Comparison of ENCODE assay signal across 7 cellular contexts in the genomic region with DNA sequence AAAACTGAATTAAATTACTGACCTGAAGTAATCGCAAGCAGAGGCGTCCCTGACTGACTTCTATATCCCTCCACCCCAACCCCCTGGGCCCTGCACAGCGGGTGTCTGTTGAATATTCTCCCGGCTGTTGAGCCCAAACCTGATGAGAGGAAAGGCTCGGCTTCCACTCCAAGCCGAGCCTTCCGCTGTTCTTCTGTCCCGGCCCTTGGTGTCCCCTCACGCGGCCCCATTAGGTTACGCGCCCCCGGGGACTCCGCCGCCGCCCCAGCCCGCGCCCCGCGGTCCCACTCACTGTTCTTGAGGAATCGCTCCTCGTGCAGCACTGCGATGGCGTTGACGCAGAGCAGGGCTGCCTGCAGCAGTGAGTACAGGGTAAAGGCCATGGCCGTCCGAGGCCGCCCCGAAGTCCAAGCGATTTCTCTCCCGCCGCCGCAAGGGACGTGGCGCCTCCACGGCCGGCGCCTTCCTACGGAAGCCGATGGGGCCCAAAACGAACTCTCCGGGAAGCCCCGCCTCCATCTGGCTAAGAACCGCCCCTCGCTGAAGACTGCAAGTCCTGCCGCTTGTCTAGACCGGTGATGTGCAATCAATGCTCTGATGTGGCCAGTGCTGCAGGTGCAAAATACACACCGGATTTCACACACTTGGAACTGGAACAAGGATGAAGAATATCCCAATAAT. TPM values are rescaled to one million over a fixed set of nuclear protein-coding genes. Genes with fewer than 3 reads are reported as not detected.
DNase-seq lines count a peak whose midpoint lies in the region; ATAC-seq and TF ChIP-seq lines count a peak whose summit lies in the region.

A gene with protein sequence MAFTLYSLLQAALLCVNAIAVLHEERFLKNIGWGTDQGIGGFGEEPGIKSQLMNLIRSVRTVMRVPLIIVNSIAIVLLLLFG (minus strand): TSS at position 470 of the 681 bp plus-strand sequence. CDS start 87 bp downstream, at position 383.

- H3K4me3 ChIP-seq in astrocyte of the cerebellum (ENCODE audit: low read depth, low read length): peak within 1 kb of the TSS; percentile 98

- DNase-seq in NCI-H187 treated with DMSO at 0.1 percent for 48 hours (lab: John Stamatoyannopoulos, UW): peak; percentile 39
- DNase-seq in T-helper 22 cell (ENCODE audit: low read depth): peak; percentile 69
- DNase-seq in astrocyte of the cerebellum (ENCODE audit: low read depth): peak; percentile 80
- peak; percentile 83 to 85 for DNase-seq in hippocampal formation (lab: John Stamatoyannopoulos, UW)
- peak; percentile 95 for DNase-seq in sciatic nerve (ENCODE audit: low spot score)

- intact Hi-C loops in sciatic nerve (cut with DNase I): no loop called here

- ATAC-seq in GM18499 (IDR thresholded peaks at IDR 0.05; ENCODE audit: insufficient read depth, unreplicated experiment) (peak; percentile 63), HG02938 (IDR thresholded peaks at IDR 0.05; ENCODE audit: unreplicated experiment) (peak; percentile 74), sciatic nerve (peak; percentile 98)

- in situ Hi-C loops in astrocyte of the cerebellum (cut with HindIII; ENCODE audit: low sequenced_read_pairs): no loop called here

- TF ChIP-seq CTCF in astrocyte of the cerebellum (IDR thresholded peaks at IDR 0.05; ENCODE audit: low read depth, low read length, missing control alignments): no peak

RNA-seq across cellular contexts. Expression of the gene that starts here (rescaled TPM):
- total RNA-seq in sciatic nerve: 8.7 TPM

Comparison
In these comparisons a context has a peak if more than half of its experiments do, and no peak if none do; other contexts are left out.
1. Peak in every context shown above with its lines: DNase-seq, ATAC-seq and H3K4me3 ChIP-seq.
2. DNase-seq: peak in every context shown above with its lines; median percentile 95 in sciatic nerve; 84 in hippocampal formation; 80 in astrocyte of the cerebellum; 69 in T-helper 22 cell; 39 in NCI-H187 treated with DMSO at 0.1 percent for 48 hours.